In the genomic region with DNA sequence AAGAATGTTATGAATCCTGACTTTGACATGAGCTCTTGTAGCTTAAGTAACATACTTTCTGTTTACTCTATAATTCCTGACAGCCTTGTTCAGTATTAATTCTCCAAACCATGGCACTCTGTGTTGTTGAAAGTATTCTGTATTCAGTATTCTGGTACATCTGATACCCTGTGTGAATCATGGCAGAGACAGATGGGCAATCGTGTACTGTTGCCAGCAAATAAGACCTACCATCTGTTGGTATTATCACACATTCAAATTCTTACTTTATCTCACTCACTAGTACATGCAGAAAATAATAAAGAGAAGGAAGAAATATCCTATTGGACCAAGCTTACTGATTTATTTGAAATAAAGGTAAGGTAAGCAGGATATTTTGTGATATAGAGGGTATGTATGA, we compare ENCODE assay signal across 16 cellular contexts. TPM values are rescaled to one million over a fixed set of nuclear protein-coding genes. Genes with fewer than 3 reads are reported as not detected.
DNase-seq lines count a peak whose midpoint lies in the region; ATAC-seq and TF ChIP-seq lines count a peak whose summit lies in the region.
"Had no signal": no experiment of that assay in that cellular context is flagged by ENCODE, and none has a peak within 500 bp of the region (broad histone marks: within the 10 kb centered on the region; RNA-seq: fewer than 3 reads in every experiment).

No MANE protein-coding gene starts in this region.

- H3K27ac ChIP-seq in gastrocnemius medialis (peak overlapping the region in 2 of 4 donors; percentile 38 to 49), PC-3 (ENCODE audit: low read length) (no peak overlapping the region)
- H3K27ac ChIP-seq: C4-2B, PC-9 had no signal

- H3K9me2 ChIP-seq in PC-3 (replicated peaks; ENCODE audit: low read length), result no peaks in the 10 kb centered on the region

- H3K79me2 ChIP-seq in PC-3 (ENCODE audit: low read length), result no peaks in the 10 kb centered on the region

- no peak overlapping the region for H3K4me2 ChIP-seq in PC-3 (ENCODE audit: low read length)
- H3K4me2 ChIP-seq: PC-9 had no signal

- no peaks in the 10 kb centered on the region for H3K27me3 ChIP-seq in gastrocnemius medialis
- no peaks in the 10 kb centered on the region for H3K27me3 ChIP-seq in PC-3 (ENCODE audit: low read length)

- no peaks in the 10 kb centered on the region for H3K9me3 ChIP-seq in gastrocnemius medialis
- no peaks in the 10 kb centered on the region for H3K9me3 ChIP-seq in PC-3 (ENCODE audit: low read length)

- H3F3A ChIP-seq in PC-3 (ENCODE audit: low read length, unreplicated experiment), result no peaks in the 10 kb centered on the region

- ATAC-seq in gastrocnemius medialis (peak; percentile 54 to 56), PC-3 (no peak)

- TF ChIP-seq CTCF in gastrocnemius medialis (IDR thresholded peaks at IDR 0.05 in 4 of 5, conservative IDR thresholded peaks at IDR 0.05 in 1 of 5), result no peak
- TF ChIP-seq CTCF in PC-3 (conservative IDR thresholded peaks at IDR 0.05; ENCODE audit: low read depth, low read length), result no peak

- in situ Hi-C loops in G401 (cut with HindIII; ENCODE audit: low sequenced_read_pairs), result no loop called here
- in situ Hi-C loops in gastrocnemius medialis (cut with MboI; ENCODE audit: low sequenced_read_pairs in 4 of 4), result no loop called here

- no peak overlapping the region for H3K9ac ChIP-seq in PC-3 (ENCODE audit: low read length)

- intact Hi-C loops in gastrocnemius medialis (cut with DNase I; ENCODE audit: low total_unique reads), result no loop called here
- intact Hi-C loops in PC-3 (cut with micrococcal nuclease), result no loop called here

- H4K20me1 ChIP-seq in PC-3 (ENCODE audit: low read length), result no peaks in the 10 kb centered on the region

- H3K4me1 ChIP-seq in gastrocnemius medialis (no peaks in the 10 kb centered on the region), PC-3 (ENCODE audit: insufficient read depth, low read length) (no peaks in the 10 kb centered on the region)

- DNase-seq in G401 (ENCODE audit: low spot score), result peak; percentile 91
- peak; percentile 89 for DNase-seq in NCI-H446 treated with DMSO at 0.1 percent for 48 hours (lab: John Stamatoyannopoulos, UW)
- peak; percentile 90 for DNase-seq in cerebellar cortex (ENCODE audit: low spot score)
- DNase-seq in gastrocnemius medialis, result no peak
- no peak for DNase-seq in T1000 (lab: John Stamatoyannopoulos, UW)
- DNase-seq in stimulated activated CD4-positive, alpha-beta T cell treated with anti-CD3 and anti-CD28 coated beads, Interleukin-1b, Interleukin-23, amount 100 ng/mL, for 48 hours, result no peak
- no peak for DNase-seq in PC-3
- no peak for DNase-seq in HT-29 (ENCODE audit: low spot score)
- DNase-seq: HFFc6, Kasumi-1, NCI-H1105 treated with DMSO at 0.1 percent for 48 hours, NCI-H1930, NCI-H748 treated with DMSO at 0.1 percent for 48 hours, PC-9, SW 1271 had no signal

- TF ChIP-seq POLR2A in gastrocnemius medialis (IDR thresholded peaks at IDR 0.05), result no peak

- H2AFZ ChIP-seq in PC-3 (ENCODE audit: low read length), result no peak overlapping the region
- H2AFZ ChIP-seq: PC-9 had no signal

- BruUV-seq in PC-3 (replicated peaks; lab: Mats Ljungman, UMichigan), result no TSS peak

- POLR2A ChIA-PET in PC-3 (lab: Charles Lee; ENCODE audit: unreplicated experiment), result no interaction called here

- no peak overlapping the region for H3K4me3 ChIP-seq in gastrocnemius medialis
- H3K4me3 ChIP-seq in PC-3 (ENCODE audit: low read length), result no peak overlapping the region
- H3K4me3 ChIP-seq: PC-9 had no signal

- H3K36me3 ChIP-seq in gastrocnemius medialis (peaks cover 0 to 6% of the 10 kb centered on the region in 2 donors), PC-3 (ENCODE audit: low read depth, low read length) (peaks cover 11% of the 10 kb centered on the region; the same call in 1 of the 2 replicates)

- CTCF ChIA-PET in PC-3 (lab: Charles Lee), result interaction anchor here (0.6 kb wide), 1 partner anchor 125 kb away, joined by 3 read pairs; no protein-coding TSS in a partner anchor

RNA-seq across cellular contexts. Expression of a gene that starts 7.9 kb away (rescaled TPM):
- total RNA-seq in G401 (2014; rRNA removed; shearing (Covaris generic)), result 4.2 and 4.3 TPM in 2 replicates
- total RNA-seq in gastrocnemius medialis (10 to 100 TPM in 1 of 4 donors, 1 to 10 TPM in 3; 4.5 to 11.3 (median 6.0) TPM), PC-3 (2014; rRNA removed) (5.8 and 9.7 TPM in 2 replicates)
- 1.7 and 3.7 TPM in 2 replicates for total RNA-seq in HT-29 (2014; rRNA removed; shearing (Covaris generic))

RNA-seq across cellular contexts. Expression of a gene that starts 8.4 kb away (rescaled TPM):
- total RNA-seq in G401 (2014; rRNA removed; shearing (Covaris generic)), result not detected in 2 replicates
- total RNA-seq in gastrocnemius medialis, result under 1 TPM in 3 of 4 donors, not detected in 1; 0.16 to 0.92 (median 0.75) TPM
- total RNA-seq in PC-3 (2014; rRNA removed), result 2.3 and 4.4 TPM in 2 replicates
- total RNA-seq in HT-29 (2014; rRNA removed; shearing (Covaris generic)), result 1.1 and 2.0 TPM in 2 replicates

Comparison
In these comparisons a context has a peak if more than half of its experiments do, and no peak if none do; other contexts are left out.
1. DNase-seq: peak in G401 (single experiment), NCI-H446 treated with DMSO at 0.1 percent for 48 hours (single experiment) and cerebellar cortex (single experiment); none in gastrocnemius medialis (0 of 2), T1000 (single experiment), stimulated activated CD4-positive, alpha-beta T cell treated with anti-CD3 and anti-CD28 coated beads, Interleukin-1b, Interleukin-23, amount 100 ng/mL, for 48 hours (single experiment), PC-3 (single experiment) and HT-29 (single experiment).